In the genomic region with DNA sequence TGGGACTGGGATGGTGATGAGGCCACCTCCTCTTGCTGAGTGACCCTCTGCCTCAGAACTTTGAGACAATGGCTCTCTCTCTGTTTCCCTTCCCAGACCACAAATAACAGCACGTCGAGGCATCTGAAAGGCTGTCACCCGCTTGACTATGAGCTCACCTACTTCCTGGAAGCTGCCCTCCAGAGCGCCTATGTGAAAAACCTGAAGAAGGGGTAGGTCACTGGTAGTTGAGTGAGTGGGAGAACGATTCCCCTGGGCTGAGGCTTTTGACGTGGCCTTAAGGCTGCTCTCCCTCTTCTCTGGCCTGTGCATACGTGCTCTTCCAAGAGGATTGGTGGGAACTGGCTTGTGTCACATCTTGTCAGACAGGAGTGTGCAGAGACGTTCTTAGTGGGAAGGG, we compare ENCODE assay signal across 11 cellular contexts. TPM values are rescaled to one million over a fixed set of nuclear protein-coding genes. Genes with fewer than 3 reads are reported as not detected.
DNase-seq lines count a peak whose midpoint lies in the region; ATAC-seq and TF ChIP-seq lines count a peak whose summit lies in the region.
"Had no signal": no experiment of that assay in that cellular context is flagged by ENCODE, and none has a peak within 500 bp of the region (broad histone marks: within the 10 kb centered on the region; RNA-seq: fewer than 3 reads in every experiment).

No MANE protein-coding gene starts in this region.

- POLR2A ChIA-PET in CD8-positive, alpha-beta T cell (lab: Charles Lee): no interaction called here

- H3K27me3 Mint-ChIP-seq in CD8-positive, alpha-beta T cell (ENCODE audit: low read depth): no peaks in the 10 kb centered on the region
- H3K27me3 Mint-ChIP-seq in T-helper 2 cell treated with Interferon-gamma antibody and Interleukin-4, amounts not matched to agents 5 μg/mL and 100 μg/mL, for 36 hours (ENCODE audit: low read depth): no peaks in the 10 kb centered on the region
- no peaks in the 10 kb centered on the region for H3K27me3 Mint-ChIP-seq in naive B cell

- no peaks in the 10 kb centered on the region for H3K9me3 Mint-ChIP-seq in CD8-positive, alpha-beta T cell
- H3K9me3 Mint-ChIP-seq in T-helper 2 cell treated with Interferon-gamma antibody and Interleukin-4, amounts not matched to agents 5 μg/mL and 100 μg/mL, for 36 hours: no peaks in the 10 kb centered on the region
- no peaks in the 10 kb centered on the region for H3K9me3 Mint-ChIP-seq in naive B cell

- H3K27me3 ChIP-seq in CD8-positive, alpha-beta T cell (ENCODE audit: insufficient read depth, low read length): no peaks in the 10 kb centered on the region

- CTCF ChIA-PET in CD8-positive, alpha-beta T cell (lab: Charles Lee): no interaction called here

- peaks cover 4% of the 10 kb centered on the region for H3K36me3 ChIP-seq in CD8-positive, alpha-beta T cell (ENCODE audit: insufficient read depth, low read length)

- peak in 3 of 7 experiments; percentile 22 to 55 (median 31) for DNase-seq in CD8-positive, alpha-beta T cell
- DNase-seq in GM20000 (ENCODE audit: low spot score) (peak; percentile 60), naive B cell (no peak), NCI-H524 (lab: John Stamatoyannopoulos, UW) (no peak), NCI-H187 treated with DMSO at 0.1 percent for 48 hours (lab: John Stamatoyannopoulos, UW) (no peak), SHP77 treated with DMSO at 0.1 percent for 48 hours (lab: John Stamatoyannopoulos, UW) (no peak)
- DNase-seq in T-helper 2 cell treated with Interferon-gamma antibody and Interleukin-4, amounts not matched to agents 5 μg/mL and 100 μg/mL, for 36 hours (ENCODE audit: low spot score): peak; percentile 37
- DNase-seq: cerebellar nuclear complex, foreskin melanocyte, retina had no signal

- peak overlapping the region; percentile 55 for H3K4me3 Mint-ChIP-seq in CD8-positive, alpha-beta T cell
- H3K4me3 Mint-ChIP-seq in T-helper 2 cell treated with Interferon-gamma antibody and Interleukin-4, amounts not matched to agents 5 μg/mL and 100 μg/mL, for 36 hours: peak overlapping the region; percentile 67
- H3K4me3 Mint-ChIP-seq in naive B cell: peak overlapping the region; percentile 69 to 90 (median 80)

- peaks cover 25% of the 10 kb centered on the region for H3K4me1 ChIP-seq in CD8-positive, alpha-beta T cell (ENCODE audit: insufficient read depth, low read length)

- peaks cover 72% of the 10 kb centered on the region for H3K36me3 Mint-ChIP-seq in CD8-positive, alpha-beta T cell
- H3K36me3 Mint-ChIP-seq in T-helper 2 cell treated with Interferon-gamma antibody and Interleukin-4, amounts not matched to agents 5 μg/mL and 100 μg/mL, for 36 hours (ENCODE audit: low read depth): peaks cover 64% of the 10 kb centered on the region
- H3K36me3 Mint-ChIP-seq in naive B cell: peaks cover 9 to 18% of the 10 kb centered on the region in 2 donors

- no peak overlapping the region for H3K4me3 ChIP-seq in CD8-positive, alpha-beta T cell (ENCODE audit: low read depth, low read length)

- no peaks in the 10 kb centered on the region for H3K9me3 ChIP-seq in CD8-positive, alpha-beta T cell (ENCODE audit: low read length)

- H3K27ac ChIP-seq in CD8-positive, alpha-beta T cell (ENCODE audit: low read depth, low read length): peak overlapping the region; percentile 45

- ATAC-seq in CD8-positive, alpha-beta T cell: peak; percentile 32
- ATAC-seq in naive B cell (ENCODE audit: low read depth in 2 of 2) (no peak), HG02884 (IDR thresholded peaks at IDR 0.05; ENCODE audit: unreplicated experiment) (no peak)

- peaks cover 43% of the 10 kb centered on the region for H3K4me1 Mint-ChIP-seq in CD8-positive, alpha-beta T cell (ENCODE audit: low read depth)
- peaks cover 42% of the 10 kb centered on the region for H3K4me1 Mint-ChIP-seq in T-helper 2 cell treated with Interferon-gamma antibody and Interleukin-4, amounts not matched to agents 5 μg/mL and 100 μg/mL, for 36 hours (ENCODE audit: low read depth)
- peaks cover 71 to 92% (median 78%) of the 10 kb centered on the region in 3 donors for H3K4me1 Mint-ChIP-seq in naive B cell

- H3K27ac Mint-ChIP-seq in CD8-positive, alpha-beta T cell: peak overlapping the region; percentile 91
- peak overlapping the region; percentile 87 for H3K27ac Mint-ChIP-seq in T-helper 2 cell treated with Interferon-gamma antibody and Interleukin-4, amounts not matched to agents 5 μg/mL and 100 μg/mL, for 36 hours
- peak overlapping the region; percentile 96 to 99 (median 98) for H3K27ac Mint-ChIP-seq in naive B cell

- intact Hi-C loops in CD8-positive, alpha-beta T cell (cut with DNase I, micrococcal nuclease): loop anchor here in 1 of 2 experiments (2.0 kb wide), 1 partner anchor 42 kb away; no protein-coding TSS in a partner anchor

- TF ChIP-seq CTCF in CD8-positive, alpha-beta T cell (IDR thresholded peaks at IDR 0.05): no peak
- TF ChIP-seq CTCF in GM20000 (IDR thresholded peaks at IDR 0.05; ENCODE audit: extremely low read depth, missing control alignments): no peak

RNA-seq across cellular contexts. Expression of a gene that starts 37.7 kb away (rescaled TPM):
- total RNA-seq in CD8-positive, alpha-beta T cell: 10 to 100 TPM; 53.7 to 53.8 TPM
- polyA plus RNA-seq in naive B cell (ENCODE audit: low read depth in 6 of 6): 10 to 100 TPM; 27.7 to 77.8 (median 34.1) TPM

Comparison
In these comparisons a context has a peak if more than half of its experiments do, and no peak if none do; other contexts are left out.
1. DNase-seq: peak in GM20000 (single experiment) and T-helper 2 cell treated with Interferon-gamma antibody and Interleukin-4, amounts not matched to agents 5 μg/mL and 100 μg/mL, for 36 hours (single experiment); none in naive B cell (single experiment), NCI-H524 (0 of 2), NCI-H187 treated with DMSO at 0.1 percent for 48 hours (single experiment) and SHP77 treated with DMSO at 0.1 percent for 48 hours (single experiment).
2. Peak in every context shown above with its lines, with median percentiles within 50 percentile points of each other: H3K27ac Mint-ChIP-seq and H3K4me3 Mint-ChIP-seq.